In genomic region chr17:36463916-36464764, GRCh38 we compare ENCODE assay signal across 8 cellular contexts. TPM values are rescaled to one million over a fixed set of nuclear protein-coding genes. Genes with fewer than 3 reads are reported as not detected.
DNase-seq lines count a peak whose midpoint lies in the region; ATAC-seq and TF ChIP-seq lines count a peak whose summit lies in the region.

No MANE protein-coding gene starts in this region.

- H3K4me1 ChIP-seq in liver (ENCODE audit: control insufficient read depth in 4 of 4, insufficient read depth in 4 of 4, low read length in 3 of 4), result no peaks in the 10 kb centered on the region

- no peak overlapping the region for H3K9ac ChIP-seq in liver (ENCODE audit: low read depth in 1 of 2, low read length in 2 of 2)

- H3K4me3 ChIP-seq in liver (ENCODE audit: low read depth in 1 of 3, low read length in 3 of 3) (no peak overlapping the region), coronary artery (no peak overlapping the region)

- H3K9me3 ChIP-seq in liver (ENCODE audit: control insufficient read depth in 4 of 4, low read length in 3 of 4), result no peaks in the 10 kb centered on the region

- 16% methylated on average over 54 of the region's 54 CpGs for WGBS in liver

- in situ Hi-C loops in SK-MEL-5 (cut with HindIII; ENCODE audit: low pct_unique_long_range_greater_than_20kb, low sequenced_read_pairs), result no loop called here
- in situ Hi-C loops in T47D (cut with HindIII; ENCODE audit: low pct_unique_long_range_greater_than_20kb, low sequenced_read_pairs), result no loop called here

- TF ChIP-seq RAD21 in liver (IDR thresholded peaks at IDR 0.05), result no peak

- no peaks in the 10 kb centered on the region for H3K36me3 ChIP-seq in liver (ENCODE audit: control insufficient read depth in 4 of 4, insufficient read depth in 3 of 4, low read depth in 1 of 4, low read length in 3 of 4)

- H3K27me3 ChIP-seq in liver (ENCODE audit: control insufficient read depth in 4 of 4, insufficient read depth in 4 of 4, low read length in 3 of 4), result peaks cover 0 to 15% (median 3%) of the 10 kb centered on the region in 4 donors

- TF ChIP-seq CTCF in liver (IDR thresholded peaks at IDR 0.05; ENCODE audit: low read depth, low read length, missing input control) (no peak), coronary artery (IDR thresholded peaks at IDR 0.05) (no peak)

- DNase-seq in activated effector memory CD4-positive, alpha-beta T cell treated with anti-CD3 and anti-CD28 coated beads, Interleukin-2, amount 50 U/mL, for 16 hours, result peak; percentile 76
- no peak for DNase-seq in activated effector memory CD4-positive, alpha-beta T cell treated with Interleukin-2 at 50 U/mL for 16 hours
- DNase-seq in SK-MEL-5 (ENCODE audit: low read depth, low spot score) (peak; percentile 51), T47D (ENCODE audit: low read depth in 1 of 2, low spot score in 1 of 2) (peak; percentile 79 to 86), coronary artery (ENCODE audit: low spot score) (no peak)
- peak; percentile 39 for DNase-seq in stimulated activated CD8-positive, alpha-beta memory T cell treated with anti-CD3 and anti-CD28 coated beads, Interleukin-4, amount 100 ng/mL, for 24 hours (ENCODE audit: low read depth)

- H3K27ac ChIP-seq in liver (ENCODE audit: low read depth in 1 of 2, low read length in 2 of 2) (no peak overlapping the region), coronary artery (no peak overlapping the region)

- no peak for ATAC-seq in GM18907 (IDR thresholded peaks at IDR 0.05; ENCODE audit: unreplicated experiment)

TF ChIP-seq in liver, 16 proteins besides CTCF, POLR2A, EP300 and RAD21:
- no peak for TF ChIP-seq MAX (IDR thresholded peaks at IDR 0.05)
- TF ChIP-seq, protein P1, sequence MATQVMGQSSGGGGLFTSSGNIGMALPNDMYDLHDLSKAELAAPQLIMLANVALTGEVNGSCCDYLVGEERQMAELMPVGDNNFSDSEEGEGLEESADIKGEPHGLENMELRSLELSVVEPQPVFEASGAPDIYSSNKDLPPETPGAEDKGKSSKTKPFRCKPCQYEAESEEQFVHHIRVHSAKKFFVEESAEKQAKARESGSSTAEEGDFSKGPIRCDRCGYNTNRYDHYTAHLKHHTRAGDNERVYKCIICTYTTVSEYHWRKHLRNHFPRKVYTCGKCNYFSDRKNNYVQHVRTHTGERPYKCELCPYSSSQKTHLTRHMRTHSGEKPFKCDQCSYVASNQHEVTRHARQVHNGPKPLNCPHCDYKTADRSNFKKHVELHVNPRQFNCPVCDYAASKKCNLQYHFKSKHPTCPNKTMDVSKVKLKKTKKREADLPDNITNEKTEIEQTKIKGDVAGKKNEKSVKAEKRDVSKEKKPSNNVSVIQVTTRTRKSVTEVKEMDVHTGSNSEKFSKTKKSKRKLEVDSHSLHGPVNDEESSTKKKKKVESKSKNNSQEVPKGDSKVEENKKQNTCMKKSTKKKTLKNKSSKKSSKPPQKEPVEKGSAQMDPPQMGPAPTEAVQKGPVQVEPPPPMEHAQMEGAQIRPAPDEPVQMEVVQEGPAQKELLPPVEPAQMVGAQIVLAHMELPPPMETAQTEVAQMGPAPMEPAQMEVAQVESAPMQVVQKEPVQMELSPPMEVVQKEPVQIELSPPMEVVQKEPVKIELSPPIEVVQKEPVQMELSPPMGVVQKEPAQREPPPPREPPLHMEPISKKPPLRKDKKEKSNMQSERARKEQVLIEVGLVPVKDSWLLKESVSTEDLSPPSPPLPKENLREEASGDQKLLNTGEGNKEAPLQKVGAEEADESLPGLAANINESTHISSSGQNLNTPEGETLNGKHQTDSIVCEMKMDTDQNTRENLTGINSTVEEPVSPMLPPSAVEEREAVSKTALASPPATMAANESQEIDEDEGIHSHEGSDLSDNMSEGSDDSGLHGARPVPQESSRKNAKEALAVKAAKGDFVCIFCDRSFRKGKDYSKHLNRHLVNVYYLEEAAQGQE (IDR thresholded peaks at IDR 0.05), result peak; percentile 99
- TF ChIP-seq RXRA (IDR thresholded peaks at IDR 0.05), result no peak

RNA-seq across cellular contexts. Expression of gene ZNHIT3, which starts 22.3 kb away (rescaled TPM):
- 54.9 and 56.9 TPM in 2 replicates for total RNA-seq in SK-MEL-5 (2014; rRNA removed; shearing (Covaris generic))
- polyA plus RNA-seq in SK-MEL-5 (2015; cell fraction: cytosol; rRNA removed), result 34.7 and 42.3 TPM in 2 replicates
- polyA plus RNA-seq in SK-MEL-5 (2015; cell fraction: nucleus; rRNA removed), result 21.3 and 32.5 TPM in 2 replicates
- 10 to 100 TPM in 1 of 2 donors, 1 to 10 TPM in 1; 8.1 to 18.8 TPM for total RNA-seq in liver
- polyA plus RNA-seq in liver, result 10 to 100 TPM; 19.4 to 24.2 TPM

Comparison
In these comparisons a context has a peak if more than half of its experiments do, and no peak if none do; other contexts are left out.
1. DNase-seq: peak in activated effector memory CD4-positive, alpha-beta T cell treated with anti-CD3 and anti-CD28 coated beads, Interleukin-2, amount 50 U/mL, for 16 hours (single experiment), SK-MEL-5 (single experiment), T47D (2 of 2) and stimulated activated CD8-positive, alpha-beta memory T cell treated with anti-CD3 and anti-CD28 coated beads, Interleukin-4, amount 100 ng/mL, for 24 hours (single experiment); none in activated effector memory CD4-positive, alpha-beta T cell treated with Interleukin-2 at 50 U/mL for 16 hours (single experiment) and coronary artery (single experiment).